26 cellular contexts compared by ENCODE assay signal in genomic region chr1:110482662-110483307, GRCh38. TPM values are rescaled to one million over a fixed set of nuclear protein-coding genes. Genes with fewer than 3 reads are reported as not detected.
DNase-seq lines count a peak whose midpoint lies in the region; ATAC-seq and TF ChIP-seq lines count a peak whose summit lies in the region.
"Had no signal": no experiment of that assay in that cellular context is flagged by ENCODE, and none has a peak within 500 bp of the region (broad histone marks: within the 10 kb centered on the region; RNA-seq: fewer than 3 reads in every experiment).

No MANE protein-coding gene starts in this region.

- TF ChIP-seq CTCF in DND-41 (IDR thresholded peaks at IDR 0.05; ENCODE audit: borderline replicate concordance, extremely low read depth, low read length, poor library complexity, severe bottlenecking) (no peak), IMR-90 (conservative IDR thresholded peaks at IDR 0.05; ENCODE audit: low read depth, low read length) (no peak), dorsolateral prefrontal cortex (IDR thresholded peaks at IDR 0.05 in 54 of 56, conservative IDR thresholded peaks at IDR 0.05 in 2 of 56; ENCODE audit: low read depth in 1 of 56, partially characterized antibody in 56 of 56) (no peak), neural progenitor cell (IDR thresholded peaks at IDR 0.05) (no peak)

- no peak overlapping the region for H3K27ac Mint-ChIP-seq in neural progenitor cell
- H3K27ac Mint-ChIP-seq in CD4-positive, alpha-beta memory T cell: no peak overlapping the region
- H3K27ac Mint-ChIP-seq: CD4-positive, alpha-beta T cell; nephron progenitor cell; progenitor cell of endocrine pancreas; T-helper 1 cell treated with Interleukin-12 subunit alpha and Interleukin-12 subunit beta and Interleukin-4 antibody, amounts not matched to agents 30 μg/mL and 1 μg/mL, for 36 hours had no signal

- H3K4me2 ChIP-seq in DND-41 (ENCODE audit: insufficient read depth, low read length) (no peak overlapping the region), IMR-90 (ENCODE audit: low read depth, low read length) (no peak overlapping the region), neural progenitor cell (no peak overlapping the region)

- intact Hi-C loops in IMR-90 (cut with micrococcal nuclease): no loop called here
- intact Hi-C loops in dorsolateral prefrontal cortex (cut with DNase I): no loop called here
- intact Hi-C loops in CD4-positive, alpha-beta memory T cell (cut with micrococcal nuclease): no loop called here

- H4K5ac ChIP-seq in IMR-90 (ENCODE audit: low read depth, low read length): no peak overlapping the region

- H3K79me1 ChIP-seq in IMR-90 (ENCODE audit: low read depth in 1 of 2, low read length in 2 of 2): no peaks in the 10 kb centered on the region

- H3K4me1 ChIP-seq in DND-41 (ENCODE audit: insufficient read depth, low read length) (no peaks in the 10 kb centered on the region), IMR-90 (ENCODE audit: control insufficient read depth, insufficient read depth, low read length) (peaks cover 2% of the 10 kb centered on the region; the same call in 1 of the 2 replicates), neural progenitor cell (peaks cover 6% of the 10 kb centered on the region)
- H3K4me1 ChIP-seq in CD4-positive, alpha-beta memory T cell (ENCODE audit: insufficient read depth, low read length): no peaks in the 10 kb centered on the region
- H3K4me1 ChIP-seq: breast epithelium, uterus had no signal

- in situ Hi-C loops in IMR-90 (cut with MboI; ENCODE audit: low sequenced_read_pairs): no loop called here

- H3K14ac ChIP-seq in IMR-90 (replicated peaks; ENCODE audit: low read depth, low read length): no peak overlapping the region

- H4K8ac ChIP-seq in IMR-90 (ENCODE audit: low read depth in 2 of 2, low read length in 2 of 2): no peak overlapping the region

- H3K27me3 ChIP-seq in DND-41 (ENCODE audit: insufficient read depth, low read length, poor library complexity): peaks cover 11% of the 10 kb centered on the region
- peaks cover 23% of the 10 kb centered on the region for H3K27me3 ChIP-seq in IMR-90 (ENCODE audit: control insufficient read depth, insufficient read depth, low read length)
- no peaks in the 10 kb centered on the region for H3K27me3 ChIP-seq in dorsolateral prefrontal cortex
- H3K27me3 ChIP-seq in neural progenitor cell: no peaks in the 10 kb centered on the region
- no peaks in the 10 kb centered on the region for H3K27me3 ChIP-seq in CD4-positive, alpha-beta memory T cell (ENCODE audit: insufficient read depth, low read length)
- H3K27me3 ChIP-seq: uterus had no signal

- no peak for TF ChIP-seq POLR2A in IMR-90 (IDR thresholded peaks at IDR 0.05; ENCODE audit: low read depth, low read length)

- no peak overlapping the region for H2BK120ac ChIP-seq in IMR-90 (ENCODE audit: low read depth, low read length)

- no peaks in the 10 kb centered on the region for H3K9me3 ChIP-seq in DND-41 (ENCODE audit: insufficient read depth, low read length, severe bottlenecking)
- no peaks in the 10 kb centered on the region for H3K9me3 ChIP-seq in IMR-90 (ENCODE audit: control insufficient read depth, insufficient read depth, low read length)
- no peaks in the 10 kb centered on the region for H3K9me3 ChIP-seq in neural progenitor cell (ENCODE audit: low read depth)
- H3K9me3 ChIP-seq in CD4-positive, alpha-beta memory T cell (ENCODE audit: control insufficient read depth in 1 of 2, low read length in 2 of 2): no peaks in the 10 kb centered on the region
- H3K9me3 ChIP-seq: breast epithelium, uterus had no signal

- no peak overlapping the region for H3K27ac ChIP-seq in DND-41 (ENCODE audit: low read length)
- H3K27ac ChIP-seq in IMR-90 (ENCODE audit: insufficient read depth, low read length): no peak overlapping the region
- peak overlapping the region in 44 of 59 donors; percentile 5 to 85 (median 51) for H3K27ac ChIP-seq in dorsolateral prefrontal cortex
- H3K27ac ChIP-seq in neural progenitor cell: no peak overlapping the region
- H3K27ac ChIP-seq in CD4-positive, alpha-beta memory T cell (ENCODE audit: low read depth, low read length): no peak overlapping the region
- H3K27ac ChIP-seq: breast epithelium, uterus, VCaP had no signal

- dilution Hi-C loops in IMR-90 (cut with HindIII; ENCODE audit: low sequenced_read_pairs, unreplicated experiment): no loop called here

- H3K36me3 Mint-ChIP-seq in neural progenitor cell: no peaks in the 10 kb centered on the region
- no peaks in the 10 kb centered on the region for H3K36me3 Mint-ChIP-seq in CD4-positive, alpha-beta memory T cell

- no peak overlapping the region for H2AFZ ChIP-seq in DND-41 (ENCODE audit: low read depth, low read length)
- H2AFZ ChIP-seq in IMR-90 (replicated peaks; ENCODE audit: low read length, poor library complexity): peak overlapping the region; percentile 49
- H2AFZ ChIP-seq in neural progenitor cell (replicated peaks): peak overlapping the region; percentile 6

- no peak overlapping the region for H2AK5ac ChIP-seq in IMR-90 (ENCODE audit: low read depth, low read length)

- no peak overlapping the region for H3K23ac ChIP-seq in IMR-90 (ENCODE audit: low read depth, low read length)

- no peak for TF ChIP-seq RAD21 in IMR-90 (IDR thresholded peaks at IDR 0.05; ENCODE audit: low read length)

- H2BK15ac ChIP-seq in IMR-90 (ENCODE audit: low read depth, low read length): no peak overlapping the region

- H3K79me2 ChIP-seq in DND-41 (ENCODE audit: insufficient read depth, low read length): no peaks in the 10 kb centered on the region
- H3K79me2 ChIP-seq in neural progenitor cell (ENCODE audit: low read depth): no peaks in the 10 kb centered on the region

- POLR2A ChIA-PET in IMR-90 (lab: Charles Lee; ENCODE audit: unreplicated experiment): no interaction called here
- POLR2A ChIA-PET in CD4-positive, alpha-beta memory T cell (lab: Charles Lee; ENCODE audit: partially characterized antibody): no interaction called here

- H4K20me1 ChIP-seq in DND-41 (ENCODE audit: insufficient read depth, low read length): peaks cover 3% of the 10 kb centered on the region; the same call in 1 of the 2 replicates
- no peaks in the 10 kb centered on the region for H4K20me1 ChIP-seq in IMR-90 (ENCODE audit: insufficient read depth, low read length)
- H4K20me1 ChIP-seq in neural progenitor cell (ENCODE audit: low read depth): no peaks in the 10 kb centered on the region

- no peak overlapping the region for H3K18ac ChIP-seq in IMR-90 (ENCODE audit: low read depth, low read length)

- H3K9me3 Mint-ChIP-seq in neural progenitor cell: no peaks in the 10 kb centered on the region
- no peaks in the 10 kb centered on the region for H3K9me3 Mint-ChIP-seq in CD4-positive, alpha-beta memory T cell
- H3K9me3 Mint-ChIP-seq: CD4-positive, alpha-beta T cell; nephron progenitor cell; T-helper 1 cell treated with Interleukin-12 subunit alpha and Interleukin-12 subunit beta and Interleukin-4 antibody, amounts not matched to agents 30 μg/mL and 1 μg/mL, for 36 hours had no signal

- H4K91ac ChIP-seq in IMR-90 (ENCODE audit: insufficient read depth, low read depth, low read length): no peak overlapping the region

- no peak overlapping the region for H2BK20ac ChIP-seq in IMR-90 (ENCODE audit: low read depth, low read length)

- no peak overlapping the region for H3K56ac ChIP-seq in IMR-90 (ENCODE audit: extremely low read depth, insufficient read depth, low read length)

- peak; percentile 49; the same call in 1 of the 3 replicates for ATAC-seq in DND-41 (ENCODE audit: insufficient read depth, low read depth)
- ATAC-seq in IMR-90 (ENCODE audit: low read depth): peak; percentile 30; the same call in 1 of the 2 replicates
- no peak for ATAC-seq in HG02571 (IDR thresholded peaks at IDR 0.05; ENCODE audit: unreplicated experiment)
- ATAC-seq in HG03045 (IDR thresholded peaks at IDR 0.05; ENCODE audit: unreplicated experiment): no peak
- ATAC-seq: left colon had no signal

- peaks cover 9% of the 10 kb centered on the region for H3K4me1 Mint-ChIP-seq in neural progenitor cell
- peaks cover 0 to 7% (median 3%) of the 10 kb centered on the region in 4 donors for H3K4me1 Mint-ChIP-seq in CD4-positive, alpha-beta memory T cell

- DNase-seq in DND-41 (no peak), IMR-90 (no peak), dorsolateral prefrontal cortex (peak in 3 of 10 donors; percentile 39 to 60 (median 45)), neural progenitor cell (ENCODE audit: low spot score) (no peak), D341Med (ENCODE audit: low spot score) (no peak)
- no peak for DNase-seq in CD4-positive, alpha-beta memory T cell
- DNase-seq: activated CD8-positive, alpha-beta memory T cell treated with anti-CD3 and anti-CD28 coated beads, Interleukin-2, amount 50 U/mL, for 48 hours; activated effector memory CD4-positive, alpha-beta T cell treated with anti-CD3 and anti-CD28 coated beads, Interleukin-2, amount 50 U/mL, for 16 hours; CD4-positive, alpha-beta T cell; DMS79; glutamatergic neuron; left colon; NCI-H1092 treated with DMSO at 0.1 percent for 48 hours; NCI-H524 treated with DMSO at 0.1 percent for 48 hours; nephron progenitor cell; RPMI8226; uterus had no signal

- peaks cover 9% of the 10 kb centered on the region for H3K27me3 Mint-ChIP-seq in neural progenitor cell (ENCODE audit: insufficient read depth, low read depth)
- peaks cover 15 to 19% of the 10 kb centered on the region in 2 donors for H3K27me3 Mint-ChIP-seq in CD4-positive, alpha-beta memory T cell

- CTCF ChIA-PET in IMR-90 (lab: Yijun Ruan, JAX): interaction anchor here (0.9 to 1.3 kb wide), 3 partner anchors 13 to 62 kb away, joined by 3 to 5 read pairs (median 3); no protein-coding TSS in a partner anchor
- CTCF ChIA-PET in CD4-positive, alpha-beta memory T cell (lab: Charles Lee; ENCODE audit: partially characterized antibody): interaction anchor here (1.0 kb wide), 1 partner anchor 13 kb away, joined by 4 read pairs; no protein-coding TSS in a partner anchor

- no peaks in the 10 kb centered on the region for H3F3A ChIP-seq in neural progenitor cell (ENCODE audit: low read depth)

- H3K4me3 ChIP-seq in DND-41 (ENCODE audit: low read depth in 1 of 2, low read length in 2 of 2) (no peak overlapping the region), IMR-90 (ENCODE audit: insufficient read depth, low read depth, low read length) (no peak overlapping the region), dorsolateral prefrontal cortex (peak overlapping the region in 49 of 59 donors; percentile 1 to 56 (median 33)), neural progenitor cell (no peak overlapping the region)
- no peak overlapping the region for H3K4me3 ChIP-seq in CD4-positive, alpha-beta memory T cell (ENCODE audit: low read length in 2 of 2)
- H3K4me3 ChIP-seq: breast epithelium, uterus had no signal

- no TSS peak for BruUV-seq in IMR-90 (replicated peaks; lab: Mats Ljungman, UMichigan)

- H3K9me1 ChIP-seq in IMR-90 (ENCODE audit: insufficient read depth, low read length): no peaks in the 10 kb centered on the region

- no peak overlapping the region for H2AK9ac ChIP-seq in IMR-90 (replicated peaks; ENCODE audit: low read depth, low read length, poor library complexity)

- H3K36me3 ChIP-seq in DND-41 (ENCODE audit: insufficient read depth, low read length) (no peaks in the 10 kb centered on the region), IMR-90 (ENCODE audit: control insufficient read depth, insufficient read depth, low read length) (no peaks in the 10 kb centered on the region), neural progenitor cell (no peaks in the 10 kb centered on the region)
- no peaks in the 10 kb centered on the region for H3K36me3 ChIP-seq in CD4-positive, alpha-beta memory T cell (ENCODE audit: insufficient read depth, low read length)
- H3K36me3 ChIP-seq: breast epithelium, uterus had no signal

- H3K4ac ChIP-seq in IMR-90 (ENCODE audit: low read depth, low read length): no peak overlapping the region

- H3K4me3 Mint-ChIP-seq in neural progenitor cell: no peak overlapping the region
- no peak overlapping the region for H3K4me3 Mint-ChIP-seq in CD4-positive, alpha-beta memory T cell
- H3K4me3 Mint-ChIP-seq: CD4-positive, alpha-beta T cell; nephron progenitor cell; T-helper 1 cell treated with Interleukin-12 subunit alpha and Interleukin-12 subunit beta and Interleukin-4 antibody, amounts not matched to agents 30 μg/mL and 1 μg/mL, for 36 hours had no signal

- H2BK5ac ChIP-seq in IMR-90 (ENCODE audit: low read depth, low read length, poor library complexity, severe bottlenecking): no peak overlapping the region

- H3K9ac ChIP-seq in DND-41 (ENCODE audit: low read depth, low read length) (no peak overlapping the region), IMR-90 (ENCODE audit: low read depth, low read length) (no peak overlapping the region), neural progenitor cell (no peak overlapping the region)

- WGBS in IMR-90 (ENCODE audit: extremely low coverage in 2 of 2, insufficient read length in 1 of 2), 2 experiments: 24% methylated on average over 4 of the region's 18 CpGs; no CpG with 5 or more reads in 1 of the 2 experiments

RNA-seq across cellular contexts. Expression of gene PROK1, which starts 31.8 kb away (rescaled TPM):
- total RNA-seq in IMR-90 (2012; rRNA removed): not detected in 2 replicates
- polyA plus RNA-seq in IMR-90 (2012; rRNA removed): not detected in 2 replicates
- polyA plus RNA-seq in IMR-90 (2012; cell fraction: cytosol; rRNA removed): not detected in 2 replicates
- polyA plus RNA-seq in IMR-90 (2012; cell fraction: nucleus; rRNA removed; ENCODE audit: low replicate concordance): not detected in 2 replicates
- under 1 TPM in 37 of 120 experiments, not detected in 83; 0.29 to 0.89 (median 0.45) TPM for total RNA-seq in dorsolateral prefrontal cortex
- 0.12 TPM in 1 of 2 replicates, not detected in the other for total RNA-seq in neural progenitor cell (ENCODE audit: low replicate concordance)
- not detected for total RNA-seq in CD4-positive, alpha-beta memory T cell
- not detected for polyA plus RNA-seq in CD4-positive, alpha-beta memory T cell
- total RNA-seq: CD4-positive, alpha-beta T cell; fibroblast of lung; left colon; progenitor cell of endocrine pancreas had no signal
- polyA plus RNA-seq: AG04450, fibroblast of lung had no signal

RNA-seq across cellular contexts. Expression of gene KCNA10, which starts 36.2 kb away (rescaled TPM):
- total RNA-seq in IMR-90 (2012; rRNA removed): not detected in 2 replicates
- polyA plus RNA-seq in IMR-90 (2012; rRNA removed): not detected in 2 replicates
- not detected in 2 replicates for polyA plus RNA-seq in IMR-90 (2012; cell fraction: cytosol; rRNA removed)
- not detected in 2 replicates for polyA plus RNA-seq in IMR-90 (2012; cell fraction: nucleus; rRNA removed; ENCODE audit: low replicate concordance)
- under 1 TPM in 2 of 120 experiments, not detected in 118; 0.26 TPM for total RNA-seq in dorsolateral prefrontal cortex
- not detected in 2 replicates for total RNA-seq in neural progenitor cell (ENCODE audit: low replicate concordance)
- not detected for total RNA-seq in CD4-positive, alpha-beta memory T cell
- polyA plus RNA-seq in CD4-positive, alpha-beta memory T cell: not detected
- total RNA-seq: breast epithelium; CD4-positive, alpha-beta T cell; fibroblast of lung; left colon; progenitor cell of endocrine pancreas; uterus had no signal
- polyA plus RNA-seq: adipose tissue, AG04450, fibroblast of lung had no signal

Comparison
In these comparisons a context has a peak if more than half of its experiments do, and no peak if none do; other contexts are left out.
1. ATAC-seq: peak in DND-41 (single experiment) and IMR-90 (single experiment); none in HG02571 (single experiment) and HG03045 (single experiment).
2. H3K27ac ChIP-seq: peak in dorsolateral prefrontal cortex (44 of 59); none in DND-41 (single experiment), IMR-90 (single experiment), neural progenitor cell (single experiment) and CD4-positive, alpha-beta memory T cell (single experiment).
3. H3K4me3 ChIP-seq: peak in dorsolateral prefrontal cortex (49 of 59); none in DND-41 (0 of 2), IMR-90 (single experiment), neural progenitor cell (single experiment) and CD4-positive, alpha-beta memory T cell (0 of 2).